Comparison of ENCODE assay signal across 21 cellular contexts in genomic region chr4:3634281-3635089, GRCh38.
A peak's percentile ranks its signal among the peaks of the same experiment; 100 is the strongest.
DNase-seq lines count a peak whose midpoint lies in the region; ATAC-seq and TF ChIP-seq lines count a peak whose summit lies in the region.
"Had no signal": no experiment of that assay in that cellular context is flagged by ENCODE, and none has a peak within 500 bp of the region (broad histone marks: within the 10 kb centered on the region; RNA-seq: fewer than 3 reads in every experiment).

No MANE protein-coding gene starts in this region.

- intact Hi-C loops in Right ventricle myocardium superior (cut with DNase I) = no loop called here
- intact Hi-C loops in cardiac septum (cut with DNase I) = no loop called here
- intact Hi-C loops in mucosa of descending colon (cut with DNase I, micrococcal nuclease) = no loop called here
- intact Hi-C loops in prostate gland (cut with DNase I) = no loop called here
- intact Hi-C loops in aorta (cut with DNase I) = no loop called here
- intact Hi-C loops in CD4-positive, alpha-beta T cell (cut with DNase I, micrococcal nuclease) = no loop called here
- intact Hi-C loops in esophagus squamous epithelium (cut with DNase I) = no loop called here

- TF ChIP-seq CTCF in mucosa of descending colon (IDR thresholded peaks at IDR 0.05) (no peak), prostate gland (IDR thresholded peaks at IDR 0.05) (no peak), esophagus squamous epithelium (IDR thresholded peaks at IDR 0.05) (no peak), brain microvascular endothelial cell (IDR thresholded peaks at IDR 0.05; ENCODE audit: low read depth, low read length, missing control alignments) (no peak)
- TF ChIP-seq CTCF in CD4-positive, alpha-beta T cell (IDR thresholded peaks at IDR 0.05) = no peak

- 79% methylated on average over 19 of the region's 22 CpGs for WGBS in prostate gland
- 88 to 93% methylated on average over 21 to 22 of the region's 22 CpGs for WGBS in aorta, 2 donors
- 76 to 91% methylated on average over 3 to 8 of the region's 22 CpGs for WGBS in esophagus squamous epithelium, 2 donors

- H3K4me1 ChIP-seq in mucosa of descending colon (ENCODE audit: low read depth) (peaks cover 3% of the 10 kb centered on the region), prostate gland (replicated peaks) (peaks cover 7% of the 10 kb centered on the region), aorta (ENCODE audit: control insufficient read depth in 1 of 2, insufficient read depth in 2 of 2, low read length in 2 of 2) (no peaks in the 10 kb centered on the region), esophagus squamous epithelium (no peaks in the 10 kb centered on the region)
- H3K4me1 ChIP-seq: SJSA1 had no signal

- CTCF ChIA-PET in CD4-positive, alpha-beta T cell (lab: Charles Lee) = no interaction called here

- DNase-seq in Right ventricle myocardium superior (peak; percentile 17), cardiac septum (ENCODE audit: low spot score) (no peak), mucosa of descending colon (peak in 2 of 3 donors; percentile 23 to 29), prostate gland (ENCODE audit: low spot score) (no peak), aorta (peak; percentile 33 to 64), esophagus squamous epithelium (lab: John Stamatoyannopoulos, UW) (no peak), brain microvascular endothelial cell (no peak)
- no peak for DNase-seq in CD4-positive, alpha-beta T cell
- DNase-seq: 8988T, ACHN, DMS153, DND-41, KBM-7, MV-4-11, NCI-H1105, NCI-H1436 treated with DMSO at 0.1 percent for 48 hours, NCI-H187 treated with DMSO at 0.1 percent for 48 hours, NCI-H2171 treated with DMSO at 0.1 percent for 48 hours, NCI-H345 had no signal

- ATAC-seq in Right ventricle myocardium superior (ENCODE audit: poor library complexity) (no peak), mucosa of descending colon (no peak), aorta (ENCODE audit: low FRiP score) (no peak)
- ATAC-seq in CD4-positive, alpha-beta T cell (ENCODE audit: poor library complexity) = no peak
- ATAC-seq: Right ventricle myocardium inferior had no signal

- peak overlapping the region; percentile 56 to 75 for H3K27ac ChIP-seq in prostate gland
- no peak overlapping the region for H3K27ac ChIP-seq in aorta (ENCODE audit: low read depth in 1 of 2, low read length in 2 of 2)
- no peak overlapping the region for H3K27ac ChIP-seq in CD4-positive, alpha-beta T cell (ENCODE audit: low read depth, low read length)
- H3K27ac ChIP-seq in esophagus squamous epithelium = no peak overlapping the region
- no peak overlapping the region for H3K27ac ChIP-seq in brain microvascular endothelial cell
- H3K27ac ChIP-seq: SJSA1 had no signal

- H3K9me3 ChIP-seq in mucosa of descending colon (no peaks in the 10 kb centered on the region), prostate gland (no peaks in the 10 kb centered on the region), aorta (ENCODE audit: control insufficient read depth, low read length) (no peaks in the 10 kb centered on the region), esophagus squamous epithelium (no peaks in the 10 kb centered on the region)
- H3K9me3 ChIP-seq in CD4-positive, alpha-beta T cell (ENCODE audit: control insufficient read depth, low read length) = no peaks in the 10 kb centered on the region
- H3K9me3 ChIP-seq: SJSA1 had no signal

- H3K4me3 Mint-ChIP-seq in CD4-positive, alpha-beta T cell = no peak overlapping the region

- TF ChIP-seq POLR2A in prostate gland (IDR thresholded peaks at IDR 0.05) (no peak), esophagus squamous epithelium (IDR thresholded peaks at IDR 0.05) (no peak)

- H3K36me3 ChIP-seq in mucosa of descending colon (ENCODE audit: low read depth) (no peaks in the 10 kb centered on the region), prostate gland (no peaks in the 10 kb centered on the region), aorta (ENCODE audit: control insufficient read depth in 1 of 2, insufficient read depth in 2 of 2, low read length in 1 of 2) (no peaks in the 10 kb centered on the region), esophagus squamous epithelium (no peaks in the 10 kb centered on the region), brain microvascular endothelial cell (replicated peaks) (no peaks in the 10 kb centered on the region)
- H3K36me3 ChIP-seq: SJSA1 had no signal

- no peaks in the 10 kb centered on the region for H3K4me1 Mint-ChIP-seq in CD4-positive, alpha-beta T cell (ENCODE audit: low read depth)

- in situ Hi-C loops in brain microvascular endothelial cell (cut with HindIII; ENCODE audit: low pct_ligation_motif_present, low sequenced_read_pairs) = no loop called here

- H3K36me3 Mint-ChIP-seq in CD4-positive, alpha-beta T cell (ENCODE audit: low read depth) = no peaks in the 10 kb centered on the region

- peaks cover 3% of the 10 kb centered on the region for H3K27me3 ChIP-seq in prostate gland (replicated peaks; ENCODE audit: insufficient read depth)
- no peaks in the 10 kb centered on the region for H3K27me3 ChIP-seq in aorta (ENCODE audit: control insufficient read depth in 1 of 2, insufficient read depth in 2 of 2, low read length in 1 of 2)
- H3K27me3 ChIP-seq in CD4-positive, alpha-beta T cell (ENCODE audit: control insufficient read depth, insufficient read depth, low read length) = no peaks in the 10 kb centered on the region
- H3K27me3 ChIP-seq in esophagus squamous epithelium = peaks cover 0 to 30% (median 0%) of the 10 kb centered on the region in 4 donors
- H3K27me3 ChIP-seq in brain microvascular endothelial cell (replicated peaks) = no peaks in the 10 kb centered on the region
- H3K27me3 ChIP-seq: SJSA1 had no signal

- H3K4me3 ChIP-seq in mucosa of descending colon (no peak overlapping the region), prostate gland (no peak overlapping the region), aorta (ENCODE audit: low read length in 2 of 2) (no peak overlapping the region), esophagus squamous epithelium (no peak overlapping the region), brain microvascular endothelial cell (ENCODE audit: low read depth, low read length) (no peak overlapping the region)
- H3K4me3 ChIP-seq: SJSA1 had no signal

- POLR2A ChIA-PET in CD4-positive, alpha-beta T cell (lab: Charles Lee) = no interaction called here

- no peaks in the 10 kb centered on the region for H3K27me3 Mint-ChIP-seq in CD4-positive, alpha-beta T cell

- no peaks in the 10 kb centered on the region for H3K9me3 Mint-ChIP-seq in CD4-positive, alpha-beta T cell

- H3K27ac Mint-ChIP-seq in CD4-positive, alpha-beta T cell = no peak overlapping the region

Comparison
In these comparisons a context has a peak if more than half of its experiments do, and no peak if none do; other contexts are left out.
1. DNase-seq: peak in Right ventricle myocardium superior (single experiment), mucosa of descending colon (2 of 3) and aorta (2 of 2); none in cardiac septum (single experiment), prostate gland (single experiment), CD4-positive, alpha-beta T cell (0 of 10), esophagus squamous epithelium (single experiment) and brain microvascular endothelial cell (single experiment).
2. H3K27ac ChIP-seq: peak in prostate gland (2 of 2); none in aorta (0 of 2), CD4-positive, alpha-beta T cell (single experiment), esophagus squamous epithelium (0 of 4) and brain microvascular endothelial cell (single experiment).